ENCODE assay signal across 7 cellular contexts in genomic region chr10:35643976-35644799, GRCh38. TPM values are rescaled to one million over a fixed set of nuclear protein-coding genes. Genes with fewer than 3 reads are reported as not detected.
A peak's percentile ranks its signal among the peaks of the same experiment; 100 is the strongest.
DNase-seq lines count a peak whose midpoint lies in the region; ATAC-seq and TF ChIP-seq lines count a peak whose summit lies in the region.

No MANE protein-coding gene starts in this region.

- peak overlapping the region; percentile 95 for H2AFZ ChIP-seq in GM23248

- ATAC-seq in left ventricle myocardium superior (no peak), gastrocnemius medialis (no peak), GM18505 (IDR thresholded peaks at IDR 0.05; ENCODE audit: unreplicated experiment) (no peak)

- H3K9me3 ChIP-seq in GM23248 (ENCODE audit: low read depth) (no peaks in the 10 kb centered on the region), gastrocnemius medialis (no peaks in the 10 kb centered on the region)

- WGBS in GM23248 (ENCODE audit: low coverage in 1 of 2, low lambda C conversion rate in 2 of 2, missing lambda C conversion rate in 2 of 2), 2 experiments, result 10 to 12% methylated on average over 16 of the region's 16 CpGs

- H3K36me3 ChIP-seq in GM23248 (ENCODE audit: low read depth) (no peaks in the 10 kb centered on the region), gastrocnemius medialis (no peaks in the 10 kb centered on the region)

- POLR2A ChIA-PET in RWPE1 (lab: Yijun Ruan, JAX; ENCODE audit: low non-redundant PET), result no interaction called here

- H3K4me1 ChIP-seq in GM23248 (ENCODE audit: insufficient read depth) (no peaks in the 10 kb centered on the region), gastrocnemius medialis (peaks cover 4 to 14% of the 10 kb centered on the region in 2 donors)

- peak overlapping the region; percentile 70 for H3K9ac ChIP-seq in GM23248

- H3K27me3 ChIP-seq in GM23248 (replicated peaks; ENCODE audit: insufficient read depth) (no peaks in the 10 kb centered on the region), gastrocnemius medialis (no peaks in the 10 kb centered on the region)

- no peaks in the 10 kb centered on the region for H4K20me1 ChIP-seq in GM23248 (ENCODE audit: insufficient read depth)

- no peak for TF ChIP-seq POLR2A in gastrocnemius medialis (IDR thresholded peaks at IDR 0.05)
- no peak for TF ChIP-seq POLR2A in GM18505 (IDR thresholded peaks at IDR 0.05; ENCODE audit: borderline replicate concordance, extremely low read depth, insufficient read depth, insufficient read length)

- peaks cover 11% of the 10 kb centered on the region for H3K79me2 ChIP-seq in GM23248 (ENCODE audit: insufficient read depth)

- in situ Hi-C loops in GM23248 (cut with MboI) (loop anchor here (10.0 to 25.0 kb wide), 2 partner anchors 268 to 851 kb away; no protein-coding TSS in a partner anchor), gastrocnemius medialis (cut with MboI; ENCODE audit: low sequenced_read_pairs in 4 of 4) (no loop called here)

- peak overlapping the region; percentile 99 for H3K4me2 ChIP-seq in GM23248 (ENCODE audit: unreplicated experiment)

- H3K27ac ChIP-seq in GM23248 (peak overlapping the region; percentile 35; the same call in 1 of the 2 replicates), VCaP (peak overlapping the region; percentile 91), gastrocnemius medialis (peak overlapping the region; percentile 81 to 95 (median 89)), RWPE1 (no peak overlapping the region)

- intact Hi-C loops in left ventricle myocardium superior (cut with micrococcal nuclease), result no loop called here
- intact Hi-C loops in gastrocnemius medialis (cut with DNase I; ENCODE audit: low total_unique reads), result loop anchor here (5.0 kb wide), 2 partner anchors 178 to 1842 kb away; no protein-coding TSS in a partner anchor

- peak; percentile 50 for DNase-seq in GM23248
- DNase-seq in left ventricle myocardium superior, result peak; percentile 18
- no peak for DNase-seq in gastrocnemius medialis
- no peak for DNase-seq in effector CD8-positive, alpha-beta T cell (lab: John Stamatoyannopoulos, UW)
- no peak for DNase-seq in RWPE1 (ENCODE audit: low spot score)

- peaks cover 15% of the 10 kb centered on the region for H3F3A ChIP-seq in GM23248 (ENCODE audit: insufficient read depth)

- TF ChIP-seq CTCF in VCaP (conservative IDR thresholded peaks at IDR 0.05), result no peak
- TF ChIP-seq CTCF in gastrocnemius medialis (IDR thresholded peaks at IDR 0.05 in 4 of 5, conservative IDR thresholded peaks at IDR 0.05 in 1 of 5), result no peak
- TF ChIP-seq CTCF in RWPE1 (conservative IDR thresholded peaks at IDR 0.05; ENCODE audit: low read depth), result no peak

- peak overlapping the region; percentile 78 for H3K4me3 ChIP-seq in GM23248
- peak overlapping the region; percentile 73 to 88 (median 80) for H3K4me3 ChIP-seq in gastrocnemius medialis

- no peaks in the 10 kb centered on the region for H3K9me2 ChIP-seq in GM23248 (ENCODE audit: insufficient read depth)

- CTCF ChIA-PET in RWPE1 (lab: Yijun Ruan, JAX), result interaction anchor here (0.7 kb wide), 1 partner anchor 229 kb away, joined by 3 read pairs; no protein-coding TSS in a partner anchor

RNA-seq across cellular contexts. Expression of gene FZD8, which starts 2.1 kb away (rescaled TPM):
- total RNA-seq in GM23248 (2014; rRNA removed; shearing (Covaris generic)), result 22.3 and 25.5 TPM in 2 replicates
- polyA plus RNA-seq in GM23248 (2016; fragmentation: Nextera tagmentation; extraction: Ambion mirVana), result 0.39 and 0.63 TPM in 2 replicates
- total RNA-seq in left ventricle myocardium superior (8.2 TPM), gastrocnemius medialis (1 to 10 TPM; 3.0 to 9.3 (median 4.1) TPM)

RNA-seq across cellular contexts. Expression of gene GJD4, which starts 39.0 kb away (rescaled TPM):
- not detected in 2 replicates for total RNA-seq in GM23248 (2014; rRNA removed; shearing (Covaris generic))
- polyA plus RNA-seq in GM23248 (2016; fragmentation: Nextera tagmentation; extraction: Ambion mirVana), result not detected in 2 replicates
- total RNA-seq in left ventricle myocardium superior (not detected), gastrocnemius medialis (not detected)

Comparison
In these comparisons a context has a peak if more than half of its experiments do, and no peak if none do; other contexts are left out.
1. DNase-seq: peak in GM23248 (single experiment) and left ventricle myocardium superior (single experiment); none in gastrocnemius medialis (0 of 2), effector CD8-positive, alpha-beta T cell (single experiment) and RWPE1 (single experiment).